Comparison of ENCODE assay signal across 25 cellular contexts in the genomic region with DNA sequence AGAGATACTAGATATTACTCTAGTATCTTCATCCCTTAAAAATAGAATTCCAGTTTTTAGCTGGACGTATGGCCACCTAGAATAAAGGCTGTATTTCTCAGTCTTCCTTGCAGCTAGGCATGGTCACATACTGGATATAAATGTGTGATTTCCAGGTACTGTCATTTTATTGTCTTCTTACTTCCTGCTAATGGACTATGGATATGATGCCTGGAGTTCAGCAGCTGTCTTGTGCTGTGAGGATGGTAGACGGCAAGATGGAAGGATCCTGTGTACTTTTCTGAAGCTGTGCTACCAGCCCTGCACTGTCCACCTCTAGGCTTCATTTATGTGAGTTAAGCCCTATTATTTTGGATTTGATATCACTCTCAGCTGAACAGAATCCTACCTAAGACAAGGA.
A peak's percentile ranks its signal among the peaks of the same experiment; 100 is the strongest.
DNase-seq lines count a peak whose midpoint lies in the region; ATAC-seq, FAIRE-seq and TF ChIP-seq lines count a peak whose summit lies in the region.
"Had no signal": no experiment of that assay in that cellular context is flagged by ENCODE, and none has a peak within 500 bp of the region (broad histone marks: within the 10 kb centered on the region; RNA-seq: fewer than 3 reads in every experiment).

No MANE protein-coding gene starts in this region.

- in situ Hi-C loops in K562 (cut with MboI), result no loop called here

- POLR2A ChIA-PET in HEK293 (lab: Yijun Ruan, JAX), result no interaction called here
- POLR2A ChIA-PET in K562 (lab: Yijun Ruan, JAX), result no interaction called here

- ATAC-seq in left cardiac atrium (no peak), K562 (no peak), GM19452 (IDR thresholded peaks at IDR 0.05; ENCODE audit: unreplicated experiment) (no peak), HG02981 (IDR thresholded peaks at IDR 0.05; ENCODE audit: unreplicated experiment) (no peak)
- ATAC-seq: CD8-positive, alpha-beta T cell had no signal

- no peak for DNase-seq in left ventricle myocardium inferior
- DNase-seq in left cardiac atrium, result no peak
- DNase-seq in K562 (ENCODE audit: extremely low read depth in 1 of 4, low spot score in 3 of 4), result no peak
- DNase-seq in osteoblast (ENCODE audit: insufficient read length, low spot score, missing footprints), result peak; percentile 27
- no peak for DNase-seq in COR-L47 (lab: John Stamatoyannopoulos, UW)
- DNase-seq: CD4-positive, CD25-positive, alpha-beta regulatory T cell; CD8-positive, alpha-beta T cell; DMS 273 treated with DMSO at 0.1 percent for 48 hours; DMS53; DMS79 treated with DMSO at 0.1 percent for 48 hours; GF-D8; H7; HCEC 1CT had no signal

- intact Hi-C loops in left ventricle myocardium inferior (cut with micrococcal nuclease), result no loop called here
- intact Hi-C loops in left cardiac atrium (cut with DNase I), result no loop called here
- intact Hi-C loops in K562 (cut with micrococcal nuclease), result no loop called here

- H3K36me3 ChIP-seq in left ventricle myocardium inferior (no peaks in the 10 kb centered on the region), HEK293 (ENCODE audit: control insufficient read depth in 2 of 2, insufficient read depth in 1 of 2, low read length in 2 of 2) (no peaks in the 10 kb centered on the region), K562 (ENCODE audit: control insufficient read depth, insufficient read depth, low read length) (no peaks in the 10 kb centered on the region), osteoblast (ENCODE audit: insufficient read depth, low read length) (no peaks in the 10 kb centered on the region)
- H3K36me3 ChIP-seq: BLaER1 had no signal

- H3K79me2 ChIP-seq in K562 (ENCODE audit: control insufficient read depth, insufficient read depth, low read length), result no peaks in the 10 kb centered on the region
- H3K79me2 ChIP-seq in osteoblast (ENCODE audit: insufficient read depth, low read length), result no peaks in the 10 kb centered on the region

- no peaks in the 10 kb centered on the region for H3K9me1 ChIP-seq in K562 (ENCODE audit: control insufficient read depth, insufficient read depth, low read length)

- H2AFZ ChIP-seq in K562 (ENCODE audit: low read depth, low read length) (peak overlapping the region; percentile 36; the same call in 1 of the 2 replicates), osteoblast (ENCODE audit: low read length) (no peak overlapping the region)
- H2AFZ ChIP-seq: GM23248 had no signal

- peaks cover 48% of the 10 kb centered on the region for H3K4me1 ChIP-seq in left ventricle myocardium inferior
- peaks cover 15% of the 10 kb centered on the region for H3K4me1 ChIP-seq in HEK293 (ENCODE audit: control insufficient read depth, insufficient read depth, low read length)
- peaks cover 13 to 22% of the 10 kb centered on the region in 2 experiments; a peak in 4 of 5 replicates for H3K4me1 ChIP-seq in K562 (replicated peaks in 1 of 2; ENCODE audit: control insufficient read depth in 2 of 2, insufficient read depth in 2 of 2, low read length in 2 of 2)
- H3K4me1 ChIP-seq in osteoblast (ENCODE audit: insufficient read depth, low read length), result no peaks in the 10 kb centered on the region

- no peaks in the 10 kb centered on the region for H3K9me3 ChIP-seq in left ventricle myocardium inferior (replicated peaks)
- no peaks in the 10 kb centered on the region for H3K9me3 ChIP-seq in HEK293 (ENCODE audit: control insufficient read depth, insufficient read depth, low read depth, low read length)
- no peaks in the 10 kb centered on the region for H3K9me3 ChIP-seq in K562 (replicated peaks; ENCODE audit: control insufficient read depth, insufficient read depth, low read depth, low read length)
- no peaks in the 10 kb centered on the region for H3K9me3 ChIP-seq in osteoblast (ENCODE audit: low read depth, low read length)
- H3K9me3 ChIP-seq: BLaER1 had no signal

- WGBS in K562 (ENCODE audit: insufficient coverage, low coverage, missing lambda C conversion rate), result 49% methylated on average over 2 of the region's 2 CpGs

- CTCF ChIA-PET in HEK293 (lab: Yijun Ruan, JAX) (interaction anchor here (1.1 kb wide), 1 partner anchor 357 kb away, joined by 3 read pairs; no protein-coding TSS in a partner anchor), K562 (lab: Yijun Ruan, JAX; ENCODE audit: low intra/inter-chr PET ratio) (no interaction called here)

- no TSS peak for BruUV-seq in K562 (replicated peaks; lab: Mats Ljungman, UMichigan)

- TF ChIP-seq CTCF in left ventricle myocardium inferior (IDR thresholded peaks at IDR 0.05; ENCODE audit: borderline replicate concordance), result no peak
- no peak for TF ChIP-seq CTCF in HEK293 (tag by site-specific recombination; IDR thresholded peaks at IDR 0.05)
- TF ChIP-seq CTCF in K562 (IDR thresholded peaks at IDR 0.05 in 2 of 3, conservative IDR thresholded peaks at IDR 0.05 in 1 of 3; ENCODE audit: insufficient read depth in 2 of 3, low read depth in 1 of 3, low read length in 3 of 3), result no peak
- no peak for TF ChIP-seq CTCF in osteoblast (IDR thresholded peaks at IDR 0.05; ENCODE audit: extremely low read depth, low read depth, low read length)

- TF ChIP-seq EP300 in K562 (IDR thresholded peaks at IDR 0.05; ENCODE audit: low read length), result no peak

- FAIRE-seq in K562 (lab: Jason Lieb, UNC), result peak; percentile 15
- FAIRE-seq: A204.1, D721Med, GM12891, GM18507, H1 had no signal

- H3K27ac ChIP-seq in left ventricle myocardium inferior (replicated peaks) (peak overlapping the region; percentile 73), HEK293 (ENCODE audit: extremely low read depth, low read depth, low read length) (no peak overlapping the region), K562 (ENCODE audit: extremely low read depth, low read depth, low read length) (peak overlapping the region; percentile 75; the same call in 2 of the 3 replicates), osteoblast (ENCODE audit: low read depth, low read length) (no peak overlapping the region)
- H3K27ac ChIP-seq: 22Rv1, BLaER1, C4-2B, GM23248 had no signal

- no peak for TF ChIP-seq POLR2A in K562 (conservative IDR thresholded peaks at IDR 0.05)

- no peaks in the 10 kb centered on the region for H4K20me1 ChIP-seq in K562 (replicated peaks; ENCODE audit: control insufficient read depth, insufficient read depth, low read length)
- H4K20me1 ChIP-seq in osteoblast (ENCODE audit: insufficient read depth, low read length), result no peaks in the 10 kb centered on the region
- H4K20me1 ChIP-seq: BLaER1 had no signal

- no peak for TF ChIP-seq RAD21 in K562 (CRISPR knock-in tag; conservative IDR thresholded peaks at IDR 0.05 in 1 of 2, IDR thresholded peaks at IDR 0.05 in 1 of 2)

- H3K4me2 ChIP-seq in K562 (ENCODE audit: insufficient read depth, low read length) (no peak overlapping the region; the same call in 1 of the 2 replicates), osteoblast (ENCODE audit: insufficient read depth, low read length) (no peak overlapping the region)

- H3K9ac ChIP-seq in K562 (ENCODE audit: insufficient read depth in 1 of 2, low read depth in 2 of 2, low read length in 2 of 2), result peak overlapping the region in 1 of 2 experiments; percentile 30; a peak in 1 of 4 replicates
- H3K9ac ChIP-seq: BLaER1, GM23248 had no signal

- H3K4me3 ChIP-seq in left ventricle myocardium inferior (no peak overlapping the region), HEK293 (ENCODE audit: low read depth, low read length) (no peak overlapping the region), K562 (no peak overlapping the region), osteoblast (ENCODE audit: insufficient read depth, low read length) (no peak overlapping the region)
- H3K4me3 ChIP-seq: BLaER1, GM23248 had no signal

- H3K27me3 ChIP-seq in left ventricle myocardium inferior (ENCODE audit: low read depth) (no peaks in the 10 kb centered on the region), K562 (ENCODE audit: control insufficient read depth in 2 of 2, insufficient read depth in 2 of 2, low read length in 2 of 2) (no peaks in the 10 kb centered on the region), osteoblast (ENCODE audit: insufficient read depth, low read length) (peaks cover 11% of the 10 kb centered on the region)
- H3K27me3 ChIP-seq: BLaER1 had no signal

TF ChIP-seq in HEK293, 187 proteins besides CTCF, POLR2A, EP300 and RAD21:
- TF ChIP-seq ZBTB17 (tag by site-specific recombination; IDR thresholded peaks at IDR 0.05) (no peak), SETDB1 (IDR thresholded peaks at IDR 0.05; ENCODE audit: insufficient read length, low read length) (peak; percentile 66), ZNF580 (tag by site-specific recombination; IDR thresholded peaks at IDR 0.05) (peak; percentile 92), ZNF114 (tag by site-specific recombination; IDR thresholded peaks at IDR 0.05) (no peak), ZNF596 (tag by site-specific recombination; IDR thresholded peaks at IDR 0.05) (no peak), TRIM28 (IDR thresholded peaks at IDR 0.05; ENCODE audit: borderline replicate concordance, low read length) (peak; percentile 76)

TF ChIP-seq in K562, 482 proteins besides CTCF, POLR2A, EP300 and RAD21 (continues in another document):
- peak; percentile 93 for TF ChIP-seq RBM25 (IDR thresholded peaks at IDR 0.05; ENCODE audit: low read depth, low read length, severe bottlenecking)
- TF ChIP-seq ADNP (tag; IDR thresholded peaks at IDR 0.05), result peak; percentile 60; the same call in 1 of the 2 replicates
- peak in 1 of 2 experiments; percentile 67; a peak in 2 of 4 replicates for TF ChIP-seq KDM1A (IDR thresholded peaks at IDR 0.05)
- TF ChIP-seq HLTF (IDR thresholded peaks at IDR 0.05), result peak; percentile 96
- TF ChIP-seq BCOR (IDR thresholded peaks at IDR 0.05), result peak; percentile 94
- TF ChIP-seq HDAC2 (IDR thresholded peaks at IDR 0.05), result 0 out of 2 replicates have a peak, but pooled peaks have one; percentile 22
- peak; percentile 65; the same call in 1 of the 2 replicates for TF ChIP-seq SMARCA5 (IDR thresholded peaks at IDR 0.05)
- no peak for TF ChIP-seq DLX4 (CRISPR knock-in tag; IDR thresholded peaks at IDR 0.05)

Comparison
In these comparisons a context has a peak if more than half of its experiments do, and no peak if none do; other contexts are left out.
1. H3K27ac ChIP-seq: peak in left ventricle myocardium inferior (single experiment) and K562 (single experiment); none in HEK293 (single experiment) and osteoblast (single experiment).